ENCODE assay signal across 10 cellular contexts in genomic region chr13:102697264-102697663, GRCh38. TPM values are rescaled to one million over a fixed set of nuclear protein-coding genes. Genes with fewer than 3 reads are reported as not detected.
"Had no signal": no experiment of that assay in that cellular context is flagged by ENCODE, and none has a peak within 500 bp of the region (broad histone marks: within the 10 kb centered on the region; RNA-seq: fewer than 3 reads in every experiment).

No MANE protein-coding gene starts in this region.

- ATAC-seq: GM23338, HCT116 had no signal

- H3K4me3 Mint-ChIP-seq: GM23338, HFFc6, IgD-negative memory B cell had no signal

- H3K9me3 ChIP-seq: HAP-1 had no signal

- FAIRE-seq: HTR-8/SVneo had no signal

- H3K4me3 ChIP-seq: GM23338, HAP-1 had no signal

- H3K4me2 ChIP-seq: GM23338 had no signal

- DNase-seq: H7, HFFc6, KBM-7 had no signal

- H3K4me1 Mint-ChIP-seq: IgD-negative memory B cell had no signal

- H3K27ac Mint-ChIP-seq: GM23338, HFFc6, IgD-negative memory B cell had no signal

- H2AFZ ChIP-seq: GM23338 had no signal

- H3K36me3 ChIP-seq: HAP-1 had no signal

RNA-seq across cellular contexts. Expression of gene METTL21C, which starts 2.4 kb away (rescaled TPM):
- total RNA-seq: GM23338, H4, H7, HFFc6, HT-29 had no signal
- polyA plus RNA-seq: GM23338, IgD-negative memory B cell had no signal
